ENCODE assay signal across 13 cellular contexts in the genomic region with DNA sequence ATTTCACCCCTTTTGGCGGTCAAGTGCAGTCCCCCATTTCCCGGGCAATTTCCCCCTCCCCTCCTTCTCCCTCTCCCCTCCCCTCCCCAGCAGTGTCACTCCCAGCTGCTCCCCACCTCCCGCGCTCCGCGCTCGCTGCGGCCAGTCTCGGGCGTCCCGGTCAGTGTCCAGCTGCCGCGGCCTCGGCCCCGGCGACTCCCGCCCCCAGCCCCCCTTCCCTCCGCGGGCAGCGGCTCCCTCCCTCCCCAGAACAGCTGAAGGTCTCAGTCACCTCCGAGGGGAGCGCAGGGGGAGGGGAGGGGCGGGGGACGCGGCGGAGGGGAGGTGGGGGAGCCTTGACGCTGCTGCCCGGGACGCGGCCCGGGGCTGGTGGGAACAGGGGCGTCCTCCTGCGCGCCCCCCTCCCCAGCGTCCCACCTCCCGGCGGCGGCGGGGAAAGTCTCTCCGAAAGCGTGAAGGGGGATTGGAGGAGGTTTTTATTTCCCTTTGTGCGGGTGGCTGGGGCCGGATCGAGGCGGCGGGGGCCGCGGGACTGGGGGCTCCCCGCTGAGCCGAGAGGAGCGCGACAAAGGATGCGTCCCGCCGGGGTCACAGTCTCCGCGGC. TPM values are rescaled to one million over a fixed set of nuclear protein-coding genes. Genes with fewer than 3 reads are reported as not detected.
DNase-seq lines count a peak whose midpoint lies in the region; FAIRE-seq lines count a peak whose summit lies in the region.
"Had no signal": no experiment of that assay in that cellular context is flagged by ENCODE, and none has a peak within 500 bp of the region (broad histone marks: within the 10 kb centered on the region; RNA-seq: fewer than 3 reads in every experiment).

A gene with protein sequence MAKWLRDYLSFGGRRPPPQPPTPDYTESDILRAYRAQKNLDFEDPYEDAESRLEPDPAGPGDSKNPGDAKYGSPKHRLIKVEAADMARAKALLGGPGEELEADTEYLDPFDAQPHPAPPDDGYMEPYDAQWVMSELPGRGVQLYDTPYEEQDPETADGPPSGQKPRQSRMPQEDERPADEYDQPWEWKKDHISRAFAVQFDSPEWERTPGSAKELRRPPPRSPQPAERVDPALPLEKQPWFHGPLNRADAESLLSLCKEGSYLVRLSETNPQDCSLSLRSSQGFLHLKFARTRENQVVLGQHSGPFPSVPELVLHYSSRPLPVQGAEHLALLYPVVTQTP (plus strand): TSS at position 341 of the 604 bp plus-strand sequence. CDS start 798 bp downstream, outside the sequence.

- no peaks in the 10 kb centered on the region for H3K9me3 ChIP-seq in small intestine (ENCODE audit: control insufficient read depth, low read depth)

- no peak within 1 kb of the TSS for H3K27ac ChIP-seq in small intestine (ENCODE audit: low read depth in 1 of 2, low read length in 1 of 2)

- H3K27ac Mint-ChIP-seq in activated naive CD8-positive, alpha-beta T cell treated with anti-CD3 and anti-CD28 coated beads for 36 hours, result no peak within 1 kb of the TSS

- H3K27me3 Mint-ChIP-seq in activated naive CD8-positive, alpha-beta T cell treated with anti-CD3 and anti-CD28 coated beads for 36 hours, result peaks cover 31% of the 10 kb centered on the region

- H3K36me3 ChIP-seq in small intestine (ENCODE audit: control insufficient read depth in 2 of 2, insufficient read depth in 2 of 2, low read length in 2 of 2), result no peaks in the 10 kb centered on the region

- peaks cover 8% of the 10 kb centered on the region for H3K4me1 Mint-ChIP-seq in activated naive CD8-positive, alpha-beta T cell treated with anti-CD3 and anti-CD28 coated beads for 36 hours

- DNase-seq in NCI-H748 (lab: John Stamatoyannopoulos, UW; ENCODE audit: unreplicated experiment) (peak; percentile 34), NCI-H748 treated with DMSO at 0.1 percent for 48 hours (lab: John Stamatoyannopoulos, UW) (no peak), islet precursor cell (peak; percentile 70), small intestine (no peak), H4 (ENCODE audit: low spot score) (no peak), dedifferentiated amniotic fluid mesenchymal stem cell (ENCODE audit: extremely low spot score) (no peak)
- DNase-seq in activated naive CD8-positive, alpha-beta T cell treated with anti-CD3 and anti-CD28 coated beads for 36 hours, result no peak
- no peak for DNase-seq in activated effector memory CD4-positive, alpha-beta T cell treated with anti-CD3 and anti-CD28 coated beads, Interleukin-2, amount 50 U/mL, for 16 hours
- DNase-seq: NCI-H774; stimulated activated CD4-positive, alpha-beta T cell treated with anti-CD3 and anti-CD28 coated beads, Interleukin-4, amount 100 ng/mL, for 24 hours had no signal

- WGBS in small intestine, 3 donors, result 1 to 2% (median 1%) methylated on average over 25 to 57 of the region's 57 CpGs

- H3K4me1 ChIP-seq in small intestine (ENCODE audit: control insufficient read depth in 2 of 2, insufficient read depth in 1 of 2, low read depth in 1 of 2, low read length in 1 of 2), result no peaks in the 10 kb centered on the region

- no peaks in the 10 kb centered on the region for H3K36me3 Mint-ChIP-seq in activated naive CD8-positive, alpha-beta T cell treated with anti-CD3 and anti-CD28 coated beads for 36 hours

- peaks cover 11 to 16% of the 10 kb centered on the region in 2 donors for H3K27me3 ChIP-seq in small intestine (ENCODE audit: control insufficient read depth in 2 of 2, insufficient read depth in 2 of 2, low read length in 2 of 2)

- no peaks in the 10 kb centered on the region for H3K9me3 Mint-ChIP-seq in activated naive CD8-positive, alpha-beta T cell treated with anti-CD3 and anti-CD28 coated beads for 36 hours

- H3K4me3 Mint-ChIP-seq in activated naive CD8-positive, alpha-beta T cell treated with anti-CD3 and anti-CD28 coated beads for 36 hours, result peak within 1 kb of the TSS; percentile 60

- H3K4me3 ChIP-seq in small intestine (ENCODE audit: low read depth in 1 of 2, low read length in 2 of 2), result peak within 1 kb of the TSS in 1 of 2 donors; percentile 13

- FAIRE-seq in small intestine (lab: Jason Lieb, UNC), result no peak
- FAIRE-seq: GM12891, H54, islet of Langerhans had no signal

RNA-seq across cellular contexts. Expression of the gene that starts here (rescaled TPM):
- total RNA-seq in activated naive CD8-positive, alpha-beta T cell treated with anti-CD3 and anti-CD28 coated beads for 36 hours, result not detected
- polyA plus RNA-seq in small intestine, result 10 to 100 TPM in 2 of 3 donors, 1 to 10 TPM in 1; 8.4 to 25.7 (median 12.7) TPM
- not detected in 2 replicates for total RNA-seq in H4 (2014; rRNA removed; shearing (Covaris generic))

Comparison
In these comparisons a context has a peak if more than half of its experiments do, and no peak if none do; other contexts are left out.
1. DNase-seq: peak in NCI-H748 (single experiment) and islet precursor cell (single experiment); none in NCI-H748 treated with DMSO at 0.1 percent for 48 hours (single experiment), activated naive CD8-positive, alpha-beta T cell treated with anti-CD3 and anti-CD28 coated beads for 36 hours (single experiment), small intestine (single experiment), H4 (single experiment), dedifferentiated amniotic fluid mesenchymal stem cell (single experiment) and activated effector memory CD4-positive, alpha-beta T cell treated with anti-CD3 and anti-CD28 coated beads, Interleukin-2, amount 50 U/mL, for 16 hours (single experiment).